1 cellular context compared by ENCODE assay signal in genomic region chr6:83273596-83273995, GRCh38.
TF ChIP-seq lines count a peak whose summit lies in the region.

No MANE protein-coding gene starts in this region.

TF ChIP-seq in IMR-90, 13 proteins besides CTCF, POLR2A, EP300 and RAD21 (continued from another document):
- TF ChIP-seq USF2 (IDR thresholded peaks at IDR 0.05; ENCODE audit: low read depth, low read length): no peak
- TF ChIP-seq RCOR1 (IDR thresholded peaks at IDR 0.05; ENCODE audit: insufficient replicate concordance, low read length): no peak
- TF ChIP-seq CEBPB (IDR thresholded peaks at IDR 0.05; ENCODE audit: low read depth, low read length): no peak
